Comparison of ENCODE assay signal across 27 cellular contexts in genomic region chr4:25949994-25950393, GRCh38.
"Had no signal": no experiment of that assay in that cellular context is flagged by ENCODE, and none has a peak within 500 bp of the region (broad histone marks: within the 10 kb centered on the region; RNA-seq: fewer than 3 reads in every experiment).

No MANE protein-coding gene starts in this region.

- DNase-seq: activated CD4-positive, alpha-beta T cell treated with anti-CD3 and anti-CD28 coated beads for 1 hour; activated CD4-positive, alpha-beta T cell treated with anti-CD3 and anti-CD28 coated beads for 48 hours; activated CD4-positive, CD25-positive, alpha-beta regulatory T cell; activated CD8-positive, alpha-beta T cell treated with anti-CD3 and anti-CD28 coated beads for 36 hours; activated effector memory CD4-positive, alpha-beta T cell treated with anti-CD3 and anti-CD28 coated beads, Interleukin-2, amount 50 U/mL, for 16 hours; activated naive CD4-positive, alpha-beta T cell; activated naive CD4-positive, alpha-beta T cell treated with anti-CD3 and anti-CD28 coated beads, Interleukin-2, amount 50 U/mL, for 16 hours; activated naive CD8-positive, alpha-beta T cell treated with anti-CD3 and anti-CD28 coated beads for 36 hours; activated T-cell treated with anti-CD3 and anti-CD28 coated beads, Interleukin-2, amount 50 U/mL, for 1 hour; activated T-cell treated with anti-CD3 and anti-CD28 coated beads, Interleukin-2, amount 50 U/mL, for 72 hours; amniotic stem cell; aorta; NCI-H1105; NCI-H1436; NCI-H1694; NCI-H1930; NCI-H2081 treated with DMSO at 0.1 percent for 48 hours; NCI-H226; NCI-H446 treated with DMSO at 0.1 percent for 48 hours; NCI-H524; T1000; WERI-Rb-1 had no signal

- H3K36me3 ChIP-seq: cardiac muscle cell, SJCRH30, WERI-Rb-1 had no signal

- H3K4me3 ChIP-seq: cardiac muscle cell, SJCRH30, SK-N-MC had no signal

- H3K27me3 ChIP-seq: cardiac muscle cell had no signal

- H3K9me3 Mint-ChIP-seq: activated CD8-positive, alpha-beta T cell treated with anti-CD3 and anti-CD28 coated beads for 36 hours; activated naive CD8-positive, alpha-beta T cell treated with anti-CD3 and anti-CD28 coated beads for 36 hours; activated T-cell treated with anti-CD3 and anti-CD28 coated beads, Interleukin-2, amount 50 U/mL, for 72 hours; activated T-helper 17 cell treated with anti-CD3 and anti-CD28 coated beads, Interleukin-2, amount 50 U/mL, for 72 hours had no signal

- H3K27ac Mint-ChIP-seq: activated CD8-positive, alpha-beta T cell treated with anti-CD3 and anti-CD28 coated beads for 36 hours; activated naive CD8-positive, alpha-beta T cell treated with anti-CD3 and anti-CD28 coated beads for 36 hours; activated T-cell treated with anti-CD3 and anti-CD28 coated beads, Interleukin-2, amount 50 U/mL, for 72 hours; activated T-helper 17 cell treated with anti-CD3 and anti-CD28 coated beads, Interleukin-2, amount 50 U/mL, for 72 hours had no signal

- H3K36me3 Mint-ChIP-seq: activated naive CD8-positive, alpha-beta T cell treated with anti-CD3 and anti-CD28 coated beads for 36 hours had no signal

- H3K27ac ChIP-seq: cardiac muscle cell, SJCRH30, SK-N-MC, WERI-Rb-1 had no signal

- ATAC-seq: activated CD8-positive, alpha-beta T cell treated with anti-CD3 and anti-CD28 coated beads for 36 hours; activated T-cell treated with anti-CD3 and anti-CD28 coated beads, Interleukin-2, amount 50 U/mL, for 72 hours; activated T-helper 17 cell treated with anti-CD3 and anti-CD28 coated beads, Interleukin-2, amount 50 U/mL, for 72 hours; Panc1 had no signal

- H3K9me3 ChIP-seq: SJCRH30 had no signal

- H3K4me3 Mint-ChIP-seq: activated CD8-positive, alpha-beta T cell treated with anti-CD3 and anti-CD28 coated beads for 36 hours; activated naive CD8-positive, alpha-beta T cell treated with anti-CD3 and anti-CD28 coated beads for 36 hours; activated T-cell treated with anti-CD3 and anti-CD28 coated beads, Interleukin-2, amount 50 U/mL, for 72 hours; activated T-helper 17 cell treated with anti-CD3 and anti-CD28 coated beads, Interleukin-2, amount 50 U/mL, for 72 hours had no signal
